13 cellular contexts compared by ENCODE assay signal in the genomic region with DNA sequence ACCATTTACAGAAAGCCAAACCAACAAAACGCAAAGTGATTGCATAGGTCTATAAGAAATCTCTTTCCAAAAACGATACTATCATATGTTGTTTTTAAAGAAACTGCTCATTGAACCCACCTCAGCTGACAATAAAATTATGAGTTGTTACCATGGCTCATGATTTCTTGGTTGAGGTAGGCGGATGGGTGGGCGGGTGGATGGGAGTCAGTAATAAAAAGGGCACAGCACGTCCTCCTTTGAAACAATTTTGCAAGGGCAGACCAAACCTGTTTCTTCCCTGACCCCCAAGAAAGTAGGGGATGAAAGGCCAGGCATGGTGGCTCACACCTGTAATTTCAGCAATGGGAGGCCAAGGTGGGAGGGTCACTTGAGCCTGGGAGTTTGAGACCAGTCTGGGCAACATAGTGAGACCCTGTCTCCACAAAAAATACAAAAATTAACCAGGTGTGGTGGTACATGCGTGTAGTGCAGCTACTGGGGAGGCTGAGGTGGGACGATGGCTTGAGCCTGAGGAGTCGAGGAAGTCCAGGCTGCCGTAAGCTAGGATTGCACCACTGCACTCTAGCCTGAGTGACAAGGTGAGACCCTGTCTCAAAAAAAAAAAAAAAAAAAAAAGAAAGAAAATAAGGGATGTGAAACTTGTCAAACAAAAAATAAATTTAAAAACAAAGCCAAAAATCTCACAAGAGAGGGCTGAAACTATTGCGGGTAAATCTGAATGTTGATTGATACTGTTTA. TPM values are rescaled to one million over a fixed set of nuclear protein-coding genes. Genes with fewer than 3 reads are reported as not detected.
DNase-seq lines count a peak whose midpoint lies in the region; ATAC-seq and TF ChIP-seq lines count a peak whose summit lies in the region.
"Had no signal": no experiment of that assay in that cellular context is flagged by ENCODE, and none has a peak within 500 bp of the region (broad histone marks: within the 10 kb centered on the region; RNA-seq: fewer than 3 reads in every experiment).

No MANE protein-coding gene starts in this region.

- no peaks in the 10 kb centered on the region for H3K9me3 ChIP-seq in BLaER1 treated with 17β-estradiol and CSF1 and Interleukin-3, amounts not matched to agents 10 nM and 100 nM (replicated peaks in 1 of 11)
- no peaks in the 10 kb centered on the region for H3K9me3 ChIP-seq in right atrium auricular region
- no peaks in the 10 kb centered on the region for H3K9me3 ChIP-seq in tibial nerve

- 84% methylated on average over 10 of the region's 10 CpGs for WGBS in tibial nerve, 2 donors

- no peak overlapping the region for H3K9ac ChIP-seq in BLaER1 treated with 17β-estradiol and CSF1 and Interleukin-3, amounts not matched to agents 10 nM and 100 nM

- no peak for TF ChIP-seq POLR2A in tibial nerve (IDR thresholded peaks at IDR 0.05)

- H3K36me3 ChIP-seq in BLaER1 treated with 17β-estradiol and CSF1 and Interleukin-3, amounts not matched to agents 10 nM and 100 nM = peaks cover 0 to 47% (median 20%) of the 10 kb centered on the region in 11 experiments; a peak in 20 of 22 replicates
- H3K36me3 ChIP-seq in right atrium auricular region (no peaks in the 10 kb centered on the region), tibial nerve (peaks cover 0 to 5% (median 0%) of the 10 kb centered on the region in 3 donors)

- DNase-seq in NCI-H69 (lab: John Stamatoyannopoulos, UW) = peak; percentile 46
- DNase-seq in activated naive CD8-positive, alpha-beta T cell treated with anti-CD3 and anti-CD28 coated beads, Interleukin-2, amount 10 ng/mL, durations not matched to agents 7 days and 5 days = no peak
- no peak for DNase-seq in nephron progenitor cell
- DNase-seq in occipital lobe (lab: John Stamatoyannopoulos, UW) = no peak
- DNase-seq in right atrium auricular region (ENCODE audit: low spot score) = no peak
- no peak for DNase-seq in tibial nerve (ENCODE audit: low spot score in 2 of 2)
- DNase-seq: anterior cingulate cortex, foreskin keratinocyte, NCI-H446 treated with DMSO at 0.1 percent for 48 hours had no signal

- H3K4me1 ChIP-seq in BLaER1 treated with 17β-estradiol and CSF1 and Interleukin-3, amounts not matched to agents 10 nM and 100 nM = peaks cover 14 to 31% (median 24%) of the 10 kb centered on the region in 10 experiments
- peaks cover 0 to 8% of the 10 kb centered on the region in 2 donors for H3K4me1 ChIP-seq in right atrium auricular region
- peaks cover 0 to 41% (median 18%) of the 10 kb centered on the region in 4 donors for H3K4me1 ChIP-seq in tibial nerve

- TF ChIP-seq CTCF in nephron progenitor cell (IDR thresholded peaks at IDR 0.05) (no peak), right atrium auricular region (IDR thresholded peaks at IDR 0.05) (no peak), tibial nerve (IDR thresholded peaks at IDR 0.05) (no peak)

- H3K27me3 Mint-ChIP-seq in activated naive CD8-positive, alpha-beta T cell treated with anti-CD3 and anti-CD28 coated beads, Interleukin-2, amount 10 ng/mL, durations not matched to agents 7 days and 5 days = no peaks in the 10 kb centered on the region
- no peaks in the 10 kb centered on the region for H3K27me3 Mint-ChIP-seq in nephron progenitor cell (ENCODE audit: low read depth, poor library complexity)

- H3K4me1 Mint-ChIP-seq in activated naive CD8-positive, alpha-beta T cell treated with anti-CD3 and anti-CD28 coated beads, Interleukin-2, amount 10 ng/mL, durations not matched to agents 7 days and 5 days = peaks cover 41% of the 10 kb centered on the region
- peaks cover 41% of the 10 kb centered on the region for H3K4me1 Mint-ChIP-seq in nephron progenitor cell

- TF ChIP-seq EP300 in tibial nerve (IDR thresholded peaks at IDR 0.05) = no peak

- peak overlapping the region in 8 of 10 experiments; percentile 1 to 93 (median 50); a peak in 9 of 20 replicates for H3K4me3 ChIP-seq in BLaER1 treated with 17β-estradiol and CSF1 and Interleukin-3, amounts not matched to agents 10 nM and 100 nM
- H3K4me3 ChIP-seq in right atrium auricular region (no peak overlapping the region), tibial nerve (no peak overlapping the region)

- POLR2A ChIA-PET in activated naive CD8-positive, alpha-beta T cell treated with anti-CD3 and anti-CD28 coated beads, Interleukin-2, amount 10 ng/mL, durations not matched to agents 7 days and 5 days (lab: Charles Lee) = interaction anchor here (1.4 to 2.4 kb wide), 2 partner anchors 27 to 308 kb away, joined by 3 to 9 read pairs; no protein-coding TSS in a partner anchor

- H3K4me3 Mint-ChIP-seq in activated naive CD8-positive, alpha-beta T cell treated with anti-CD3 and anti-CD28 coated beads, Interleukin-2, amount 10 ng/mL, durations not matched to agents 7 days and 5 days = peak overlapping the region; percentile 81
- H3K4me3 Mint-ChIP-seq in nephron progenitor cell = peak overlapping the region; percentile 88

- H3K4me2 ChIP-seq in BLaER1 treated with 17β-estradiol and CSF1 and Interleukin-3, amounts not matched to agents 10 nM and 100 nM = peak overlapping the region; percentile 62 to 88 (median 74)

- no peak overlapping the region for H3K27ac ChIP-seq in BLaER1 treated with 17β-estradiol and CSF1 and Interleukin-3, amounts not matched to agents 10 nM and 100 nM
- H3K27ac ChIP-seq in right atrium auricular region (no peak overlapping the region), tibial nerve (peak overlapping the region in 1 of 4 donors; percentile 6)
- H3K27ac ChIP-seq: foreskin keratinocyte had no signal

- no peak for ATAC-seq in activated naive CD8-positive, alpha-beta T cell treated with anti-CD3 and anti-CD28 coated beads, Interleukin-2, amount 10 ng/mL, durations not matched to agents 7 days and 5 days (ENCODE audit: low read depth)
- ATAC-seq in HG02763 (IDR thresholded peaks at IDR 0.05; ENCODE audit: unreplicated experiment) = no peak
- ATAC-seq: foreskin keratinocyte had no signal

- H3K9me3 Mint-ChIP-seq in activated naive CD8-positive, alpha-beta T cell treated with anti-CD3 and anti-CD28 coated beads, Interleukin-2, amount 10 ng/mL, durations not matched to agents 7 days and 5 days = no peaks in the 10 kb centered on the region
- no peaks in the 10 kb centered on the region for H3K9me3 Mint-ChIP-seq in nephron progenitor cell

- no peaks in the 10 kb centered on the region for H3K27me3 ChIP-seq in BLaER1 treated with 17β-estradiol and CSF1 and Interleukin-3, amounts not matched to agents 10 nM and 100 nM
- no peaks in the 10 kb centered on the region for H3K27me3 ChIP-seq in right atrium auricular region
- no peaks in the 10 kb centered on the region for H3K27me3 ChIP-seq in tibial nerve
- H3K27me3 ChIP-seq: foreskin keratinocyte had no signal

- peaks cover 29% of the 10 kb centered on the region for H3K36me3 Mint-ChIP-seq in activated naive CD8-positive, alpha-beta T cell treated with anti-CD3 and anti-CD28 coated beads, Interleukin-2, amount 10 ng/mL, durations not matched to agents 7 days and 5 days
- H3K36me3 Mint-ChIP-seq in nephron progenitor cell (ENCODE audit: low read depth) = peaks cover 28% of the 10 kb centered on the region

- no peak overlapping the region for H3K27ac Mint-ChIP-seq in activated naive CD8-positive, alpha-beta T cell treated with anti-CD3 and anti-CD28 coated beads, Interleukin-2, amount 10 ng/mL, durations not matched to agents 7 days and 5 days
- H3K27ac Mint-ChIP-seq in nephron progenitor cell = no peak overlapping the region

- peaks cover 0 to 44% (median 9%) of the 10 kb centered on the region in 11 experiments; a peak in 11 of 22 replicates for H4K20me1 ChIP-seq in BLaER1 treated with 17β-estradiol and CSF1 and Interleukin-3, amounts not matched to agents 10 nM and 100 nM

RNA-seq across cellular contexts. Expression of a gene that starts 2.1 kb away (rescaled TPM):
- total RNA-seq in activated naive CD8-positive, alpha-beta T cell treated with anti-CD3 and anti-CD28 coated beads, Interleukin-2, amount 10 ng/mL, durations not matched to agents 7 days and 5 days = 10 to 100 TPM; 39.4 to 40.4 TPM
- total RNA-seq in occipital lobe = 89.5 TPM
- total RNA-seq in right atrium auricular region = 10 to 100 TPM; 15.3 to 20.8 TPM
- total RNA-seq in tibial nerve = 10 to 100 TPM; 11.7 to 28.8 (median 19.4) TPM

RNA-seq across cellular contexts. Expression of a gene that starts 17.8 kb away (rescaled TPM):
- not detected for total RNA-seq in activated naive CD8-positive, alpha-beta T cell treated with anti-CD3 and anti-CD28 coated beads, Interleukin-2, amount 10 ng/mL, durations not matched to agents 7 days and 5 days
- 151 TPM for total RNA-seq in occipital lobe
- total RNA-seq in right atrium auricular region = not detected
- 1 to 10 TPM in 1 of 4 donors, not detected in 3; 3.1 TPM for total RNA-seq in tibial nerve
- total RNA-seq: mucosa of gallbladder had no signal

RNA-seq across cellular contexts. Expression of a gene that starts 53.6 kb away (rescaled TPM):
- total RNA-seq in activated naive CD8-positive, alpha-beta T cell treated with anti-CD3 and anti-CD28 coated beads, Interleukin-2, amount 10 ng/mL, durations not matched to agents 7 days and 5 days = not detected
- total RNA-seq in occipital lobe = 0.47 TPM
- total RNA-seq in right atrium auricular region = not detected
- not detected for total RNA-seq in tibial nerve
- total RNA-seq: foreskin keratinocyte; T-helper 2 cell treated with Interferon-gamma antibody and Interleukin-4, amounts not matched to agents 100 ng/mL and 5 ng/mL, for 36 hours had no signal

Comparison
In these comparisons a context has a peak if more than half of its experiments do, and no peak if none do; other contexts are left out.
1. H3K4me3 ChIP-seq: peak in BLaER1 treated with 17β-estradiol and CSF1 and Interleukin-3, amounts not matched to agents 10 nM and 100 nM (8 of 10); none in right atrium auricular region (0 of 2) and tibial nerve (0 of 4).
2. RNA of a gene that starts 17.8 kb away (total RNA-seq): 151 TPM in occipital lobe (single experiment); not detected in activated naive CD8-positive, alpha-beta T cell treated with anti-CD3 and anti-CD28 coated beads, Interleukin-2, amount 10 ng/mL, durations not matched to agents 7 days and 5 days, not detected in right atrium auricular region and 3.1 TPM in tibial nerve; every median in the first group is over 10 times any median in the second.